13 cellular contexts compared by ENCODE assay signal in the genomic region with DNA sequence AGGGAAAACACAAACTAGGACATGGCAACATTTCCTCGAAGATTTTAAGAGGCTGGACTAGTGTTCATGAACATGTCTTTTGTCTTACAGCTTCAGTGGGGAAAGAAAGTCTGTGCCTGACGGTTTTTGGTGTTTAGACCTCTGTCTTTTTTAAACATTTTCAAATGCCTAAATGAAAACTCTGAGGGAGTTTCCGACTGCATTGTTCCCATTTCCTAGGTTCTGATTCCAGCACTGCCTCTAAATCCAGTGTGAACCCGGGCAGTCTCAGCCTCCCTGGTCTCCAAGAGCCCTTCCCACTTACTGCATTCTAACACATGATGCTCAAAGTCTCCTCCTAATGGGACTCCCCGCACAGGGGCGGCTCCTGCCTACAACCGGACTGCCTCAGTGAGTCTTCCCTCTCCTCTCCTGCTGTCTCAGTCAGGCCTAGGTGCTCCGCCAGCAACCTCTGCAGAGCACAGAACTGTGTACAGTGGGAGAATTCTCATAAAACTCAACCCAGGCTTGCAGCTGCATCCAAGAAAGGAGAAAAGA. TPM values are rescaled to one million over a fixed set of nuclear protein-coding genes. Genes with fewer than 3 reads are reported as not detected.
DNase-seq lines count a peak whose midpoint lies in the region; ATAC-seq and TF ChIP-seq lines count a peak whose summit lies in the region.
"Had no signal": no experiment of that assay in that cellular context is flagged by ENCODE, and none has a peak within 500 bp of the region (broad histone marks: within the 10 kb centered on the region; RNA-seq: fewer than 3 reads in every experiment).

No MANE protein-coding gene starts in this region.

- H3K9me3 ChIP-seq in CD8-positive, alpha-beta T cell (ENCODE audit: low read length) = no peaks in the 10 kb centered on the region
- H3K9me3 ChIP-seq: MG63, thoracic aorta had no signal

- H3K27me3 ChIP-seq in CD8-positive, alpha-beta T cell (ENCODE audit: insufficient read depth, low read length) = no peaks in the 10 kb centered on the region
- H3K27me3 ChIP-seq: MG63 had no signal

- POLR2A ChIA-PET in CD8-positive, alpha-beta T cell (lab: Charles Lee) = interaction anchor here (1.4 to 2.8 kb wide), 4 partner anchors 10 to 20 kb away, joined by 4 to 25 read pairs (median 6); no protein-coding TSS in a partner anchor
- POLR2A ChIA-PET in activated CD8-positive, alpha-beta T cell treated with anti-CD3 and anti-CD28 coated beads for 36 hours (lab: Charles Lee) = interaction anchor here (0.7 to 3.5 kb wide), 7 partner anchors 11 to 28 kb away, joined by 3 to 29 read pairs (median 4); no protein-coding TSS in a partner anchor

- H3K36me3 Mint-ChIP-seq in CD8-positive, alpha-beta T cell = peaks cover 26% of the 10 kb centered on the region
- H3K36me3 Mint-ChIP-seq in activated CD8-positive, alpha-beta T cell treated with anti-CD3 and anti-CD28 coated beads for 36 hours (ENCODE audit: low read depth) = peaks cover 41% of the 10 kb centered on the region

- no peak for TF ChIP-seq CTCF in CD8-positive, alpha-beta T cell (IDR thresholded peaks at IDR 0.05)
- no peak for TF ChIP-seq CTCF in activated CD8-positive, alpha-beta T cell treated with anti-CD3 and anti-CD28 coated beads for 36 hours (IDR thresholded peaks at IDR 0.05)

- H3K4me1 Mint-ChIP-seq in CD8-positive, alpha-beta T cell (ENCODE audit: low read depth) = peaks cover 97% of the 10 kb centered on the region
- H3K4me1 Mint-ChIP-seq in activated CD8-positive, alpha-beta T cell treated with anti-CD3 and anti-CD28 coated beads for 36 hours (ENCODE audit: low read depth) = peaks cover 95% of the 10 kb centered on the region

- peak overlapping the region; percentile 88 for H3K27ac Mint-ChIP-seq in CD8-positive, alpha-beta T cell
- peak overlapping the region; percentile 95 for H3K27ac Mint-ChIP-seq in activated CD8-positive, alpha-beta T cell treated with anti-CD3 and anti-CD28 coated beads for 36 hours

- peak overlapping the region; percentile 35 for H3K4me3 Mint-ChIP-seq in CD8-positive, alpha-beta T cell
- no peak overlapping the region for H3K4me3 Mint-ChIP-seq in activated CD8-positive, alpha-beta T cell treated with anti-CD3 and anti-CD28 coated beads for 36 hours

- no peak overlapping the region for H3K4me3 ChIP-seq in CD8-positive, alpha-beta T cell (ENCODE audit: low read depth, low read length)
- H3K4me3 ChIP-seq: MG63, thoracic aorta had no signal

- H3K4me1 ChIP-seq in CD8-positive, alpha-beta T cell (ENCODE audit: insufficient read depth, low read length) = peaks cover 89% of the 10 kb centered on the region

- peak overlapping the region; percentile 50 for H3K27ac ChIP-seq in CD8-positive, alpha-beta T cell (ENCODE audit: low read depth, low read length)
- H3K27ac ChIP-seq: thoracic aorta had no signal

- peaks cover 7% of the 10 kb centered on the region for H3K36me3 ChIP-seq in CD8-positive, alpha-beta T cell (ENCODE audit: insufficient read depth, low read length)

- H3K27me3 Mint-ChIP-seq in CD8-positive, alpha-beta T cell (ENCODE audit: low read depth) = no peaks in the 10 kb centered on the region
- H3K27me3 Mint-ChIP-seq in activated CD8-positive, alpha-beta T cell treated with anti-CD3 and anti-CD28 coated beads for 36 hours = no peaks in the 10 kb centered on the region

- no peaks in the 10 kb centered on the region for H3K9me3 Mint-ChIP-seq in CD8-positive, alpha-beta T cell
- no peaks in the 10 kb centered on the region for H3K9me3 Mint-ChIP-seq in activated CD8-positive, alpha-beta T cell treated with anti-CD3 and anti-CD28 coated beads for 36 hours

- no peak for ATAC-seq in CD8-positive, alpha-beta T cell
- ATAC-seq in activated CD8-positive, alpha-beta T cell treated with anti-CD3 and anti-CD28 coated beads for 36 hours = no peak
- ATAC-seq in Right ventricle myocardium superior (ENCODE audit: poor library complexity) (peak; percentile 38), sciatic nerve (peak; percentile 73), HG03045 (IDR thresholded peaks at IDR 0.05; ENCODE audit: unreplicated experiment) (no peak)

- intact Hi-C loops in CD8-positive, alpha-beta T cell (cut with DNase I, micrococcal nuclease) = no loop called here
- intact Hi-C loops in activated CD8-positive, alpha-beta T cell treated with anti-CD3 and anti-CD28 coated beads for 36 hours (cut with micrococcal nuclease) = no loop called here
- intact Hi-C loops in Right ventricle myocardium superior (cut with DNase I) = no loop called here
- intact Hi-C loops in sciatic nerve (cut with DNase I) = no loop called here

- DNase-seq in CD8-positive, alpha-beta T cell = no peak
- no peak for DNase-seq in activated CD8-positive, alpha-beta T cell treated with anti-CD3 and anti-CD28 coated beads for 36 hours
- DNase-seq in Right ventricle myocardium superior (peak; percentile 59), sciatic nerve (ENCODE audit: low spot score) (no peak), foreskin melanocyte (no peak), MV-4-11 (lab: John Stamatoyannopoulos, UW) (no peak), NCI-H146 treated with DMSO at 0.1 percent for 48 hours (lab: John Stamatoyannopoulos, UW; ENCODE audit: unreplicated experiment) (no peak)
- DNase-seq: COR-L47, MG63, NCI-H82 had no signal

- CTCF ChIA-PET in CD8-positive, alpha-beta T cell (lab: Charles Lee) = interaction anchor here (0.8 to 1.8 kb wide), 4 partner anchors 11 to 36 kb away, joined by 4 to 5 read pairs (median 4); no protein-coding TSS in a partner anchor
- CTCF ChIA-PET in activated CD8-positive, alpha-beta T cell treated with anti-CD3 and anti-CD28 coated beads for 36 hours (lab: Charles Lee) = interaction anchor here (0.9 to 8.3 kb wide), 8 partner anchors 9 to 89 kb away, joined by 3 to 83 read pairs (median 4); no protein-coding TSS in a partner anchor

RNA-seq across cellular contexts. Expression of a gene that starts 29.0 kb away (rescaled TPM):
- 100 to 1,000 TPM in 1 of 2 experiments, 10 to 100 TPM in 1; 88.7 to 101 TPM for total RNA-seq in CD8-positive, alpha-beta T cell
- 10 to 100 TPM; 62.9 to 65.7 TPM for total RNA-seq in activated CD8-positive, alpha-beta T cell treated with anti-CD3 and anti-CD28 coated beads for 36 hours
- total RNA-seq in Right ventricle myocardium superior (9.8 TPM), sciatic nerve (103 TPM)

RNA-seq across cellular contexts. Expression of a gene that starts 43.9 kb away (rescaled TPM):
- not detected for total RNA-seq in CD8-positive, alpha-beta T cell
- not detected for total RNA-seq in activated CD8-positive, alpha-beta T cell treated with anti-CD3 and anti-CD28 coated beads for 36 hours
- total RNA-seq in Right ventricle myocardium superior (not detected), sciatic nerve (not detected)
- total RNA-seq: fibroblast of villous mesenchyme, thoracic aorta had no signal

Comparison
In these comparisons a context has a peak if more than half of its experiments do, and no peak if none do; other contexts are left out.
1. ATAC-seq: peak in Right ventricle myocardium superior (single experiment) and sciatic nerve (single experiment); none in CD8-positive, alpha-beta T cell (single experiment), activated CD8-positive, alpha-beta T cell treated with anti-CD3 and anti-CD28 coated beads for 36 hours (single experiment) and HG03045 (single experiment).